Comparison of ENCODE assay signal across 2 cellular contexts in genomic region chr7:157335256-157335655, GRCh38.
TF ChIP-seq lines count a peak whose summit lies in the region.

No MANE protein-coding gene starts in this region.

TF ChIP-seq in GM12878, 131 proteins besides CTCF, POLR2A, EP300 and RAD21 (continued from another document):
- TF ChIP-seq STAT3 (IDR thresholded peaks at IDR 0.05; ENCODE audit: low read depth, low read length) = no peak
- no peak for TF ChIP-seq SPI1 (IDR thresholded peaks at IDR 0.05; ENCODE audit: borderline replicate concordance, insufficient read depth, low read depth, low read length)
- no peak for TF ChIP-seq E2F8 (IDR thresholded peaks at IDR 0.05; ENCODE audit: low read depth, partially characterized antibody)
- no peak for TF ChIP-seq RCOR1 (conservative IDR thresholded peaks at IDR 0.05; ENCODE audit: low read depth, low read length)
- TF ChIP-seq ZNF592 (IDR thresholded peaks at IDR 0.05) = no peak
- no peak for TF ChIP-seq PRDM15 (CRISPR knock-in tag; IDR thresholded peaks at IDR 0.05)
- no peak for TF ChIP-seq SRF (IDR thresholded peaks at IDR 0.05; ENCODE audit: low read depth in 2 of 2, low read length in 2 of 2)
- no peak for TF ChIP-seq BRCA1 (IDR thresholded peaks at IDR 0.05; ENCODE audit: low read depth, low read length)
- no peak for TF ChIP-seq SMARCA5 (IDR thresholded peaks at IDR 0.05)
- no peak for TF ChIP-seq FOXM1 (IDR thresholded peaks at IDR 0.05; ENCODE audit: low read depth, low read length)
- no peak for TF ChIP-seq NFIC (IDR thresholded peaks at IDR 0.05; ENCODE audit: low read depth, low read length)
- no peak for TF ChIP-seq RFX5 (IDR thresholded peaks at IDR 0.05; ENCODE audit: low read depth, low read length)
- TF ChIP-seq ZNF24 (IDR thresholded peaks at IDR 0.05) = no peak
- TF ChIP-seq BCL11A (IDR thresholded peaks at IDR 0.05; ENCODE audit: low read depth, low read length) = no peak
- no peak for TF ChIP-seq SREBF2 (IDR thresholded peaks at IDR 0.05; ENCODE audit: low read length)

TF ChIP-seq in HEK293T, 16 proteins besides CTCF, POLR2A, EP300 and RAD21 (continued from another document):
- TF ChIP-seq FOXK2 (IDR thresholded peaks at IDR 0.05) (no peak), ELF4 (IDR thresholded peaks at IDR 0.05) (no peak), SP1 (IDR thresholded peaks at IDR 0.05) (no peak), PKNOX1 (IDR thresholded peaks at IDR 0.05) (no peak), HDGF (IDR thresholded peaks at IDR 0.05; ENCODE audit: borderline replicate concordance) (no peak), FOXM1 (IDR thresholded peaks at IDR 0.05; ENCODE audit: borderline replicate concordance) (no peak), SUZ12 (IDR thresholded peaks at IDR 0.05) (no peak), ARNT (IDR thresholded peaks at IDR 0.05) (no peak), BHLHE40 (IDR thresholded peaks at IDR 0.05; ENCODE audit: borderline replicate concordance) (no peak), LEF1 (IDR thresholded peaks at IDR 0.05; ENCODE audit: borderline replicate concordance) (no peak), FOXA1 (IDR thresholded peaks at IDR 0.05) (no peak), NFRKB (IDR thresholded peaks at IDR 0.05) (no peak)
